Comparison of ENCODE assay signal across 13 cellular contexts in the genomic region with DNA sequence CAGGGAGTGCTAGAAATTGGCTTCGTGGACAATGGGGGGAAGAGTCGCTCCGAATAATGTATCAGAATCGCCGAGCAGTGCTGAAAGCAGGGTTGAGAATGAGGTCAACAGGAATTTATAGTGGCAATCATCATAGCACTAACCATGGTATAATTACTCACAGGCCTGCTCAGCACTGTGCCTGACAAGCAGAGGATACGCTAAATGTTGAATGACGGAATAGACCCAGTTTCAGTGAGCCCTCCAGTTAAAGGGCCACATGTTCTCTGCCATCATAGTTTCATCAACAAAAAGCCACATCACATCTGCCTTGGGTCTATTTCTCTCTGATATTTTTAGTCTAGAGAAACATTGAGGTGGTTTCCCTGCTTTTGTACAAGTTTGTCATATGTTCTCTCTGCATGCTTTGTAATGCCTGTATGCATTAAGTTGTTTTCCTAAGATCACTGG.
DNase-seq lines count a peak whose midpoint lies in the region; ATAC-seq and TF ChIP-seq lines count a peak whose summit lies in the region.
"Had no signal": no experiment of that assay in that cellular context is flagged by ENCODE, and none has a peak within 500 bp of the region (broad histone marks: within the 10 kb centered on the region; RNA-seq: fewer than 3 reads in every experiment).

No MANE protein-coding gene starts in this region.

- WGBS in transverse colon (ENCODE audit: low coverage in 1 of 2), 2 donors: 77 to 80% methylated on average over 5 to 7 of the region's 7 CpGs

- peaks cover 62% of the 10 kb centered on the region for H3K4me1 ChIP-seq in PC-3 (ENCODE audit: insufficient read depth, low read length)
- H3K4me1 ChIP-seq in transverse colon: peaks cover 0 to 11% (median 7%) of the 10 kb centered on the region in 4 donors
- H3K4me1 ChIP-seq: uterus had no signal

- in situ Hi-C loops in G401 (cut with HindIII; ENCODE audit: low sequenced_read_pairs): no loop called here
- in situ Hi-C loops in transverse colon (cut with MboI; ENCODE audit: low pct_ligation_motif_present in 1 of 4, low pct_unique_long_range_greater_than_20kb in 1 of 4, low sequenced_read_pairs in 3 of 4): loop anchor here in 1 of 4 donors (25.0 kb wide), 1 partner anchor 244 kb away; no protein-coding TSS in a partner anchor

- no peaks in the 10 kb centered on the region for H3K9me3 ChIP-seq in PC-3 (ENCODE audit: low read length)
- H3K9me3 ChIP-seq in transverse colon: no peaks in the 10 kb centered on the region
- H3K9me3 ChIP-seq: uterus had no signal

- H3K36me3 ChIP-seq in PC-3 (ENCODE audit: low read depth, low read length) (no peaks in the 10 kb centered on the region), transverse colon (no peaks in the 10 kb centered on the region)
- H3K36me3 ChIP-seq: uterus had no signal

- no peaks in the 10 kb centered on the region for H3K9me2 ChIP-seq in PC-3 (replicated peaks; ENCODE audit: low read length)

- no peak for TF ChIP-seq POLR2A in transverse colon (IDR thresholded peaks at IDR 0.05)

- peak overlapping the region; percentile 32; the same call in 1 of the 2 replicates for H2AFZ ChIP-seq in PC-3 (ENCODE audit: low read length)

- TF ChIP-seq EP300 in transverse colon (IDR thresholded peaks at IDR 0.05; ENCODE audit: low read depth): no peak

- CTCF ChIA-PET in PC-3 (lab: Charles Lee): interaction anchor here (0.7 to 1.1 kb wide), 2 partner anchors 18 to 284 kb away, joined by 3 read pairs; no protein-coding TSS in a partner anchor

- H3K9me3 Mint-ChIP-seq in progenitor cell of endocrine pancreas (ENCODE audit: low read depth): no peaks in the 10 kb centered on the region

- H3K27me3 ChIP-seq in PC-3 (ENCODE audit: low read length) (no peaks in the 10 kb centered on the region), transverse colon (no peaks in the 10 kb centered on the region)
- H3K27me3 ChIP-seq: uterus had no signal

- H3K79me2 ChIP-seq in PC-3 (ENCODE audit: low read length): no peaks in the 10 kb centered on the region

- intact Hi-C loops in PC-3 (cut with micrococcal nuclease): loop anchor here (1.0 kb wide), 1 partner anchor 21 kb away; no protein-coding TSS in a partner anchor
- intact Hi-C loops in transverse colon (cut with DNase I; ENCODE audit: low total_unique reads): no loop called here

- DNase-seq in G401 (ENCODE audit: low spot score) (peak; percentile 43), PC-3 (peak; percentile 21), epithelial cell of prostate (ENCODE audit: low read depth, low spot score) (no peak), progenitor cell of endocrine pancreas (ENCODE audit: low spot score, unreplicated experiment) (no peak), NCI-H1436 treated with DMSO at 0.1 percent for 48 hours (lab: John Stamatoyannopoulos, UW) (no peak), NCI-H748 treated with DMSO at 0.1 percent for 48 hours (lab: John Stamatoyannopoulos, UW) (no peak), mucosa of gallbladder (ENCODE audit: low spot score) (no peak), transverse colon (no peak)
- DNase-seq: central memory CD4-positive, alpha-beta T cell; DND-41; hippocampal formation; naive thymus-derived CD4-positive, alpha-beta T cell; uterus had no signal

- POLR2A ChIA-PET in PC-3 (lab: Charles Lee; ENCODE audit: unreplicated experiment): no interaction called here

- BruUV-seq in PC-3 (replicated peaks; lab: Mats Ljungman, UMichigan): no TSS peak

- no peak overlapping the region for H3K4me3 Mint-ChIP-seq in progenitor cell of endocrine pancreas (ENCODE audit: low read depth)
- H3K4me3 Mint-ChIP-seq: naive thymus-derived CD4-positive, alpha-beta T cell had no signal

- no peaks in the 10 kb centered on the region for H3K27me3 Mint-ChIP-seq in progenitor cell of endocrine pancreas

- no peaks in the 10 kb centered on the region for H4K20me1 ChIP-seq in PC-3 (ENCODE audit: low read length)

- H3K4me3 ChIP-seq in PC-3 (ENCODE audit: low read length): peak overlapping the region; percentile 49; the same call in 1 of the 2 replicates
- no peak overlapping the region for H3K4me3 ChIP-seq in transverse colon
- H3K4me3 ChIP-seq: uterus had no signal

- no peak for TF ChIP-seq CTCF in PC-3 (conservative IDR thresholded peaks at IDR 0.05; ENCODE audit: low read depth, low read length)
- no peak for TF ChIP-seq CTCF in progenitor cell of endocrine pancreas (IDR thresholded peaks at IDR 0.05; ENCODE audit: unreplicated experiment)
- TF ChIP-seq CTCF in transverse colon (IDR thresholded peaks at IDR 0.05): no peak

- H3K4me1 Mint-ChIP-seq in progenitor cell of endocrine pancreas (ENCODE audit: low read depth): peaks cover 35% of the 10 kb centered on the region

- H3K27ac Mint-ChIP-seq in progenitor cell of endocrine pancreas: peak overlapping the region; percentile 89
- H3K27ac Mint-ChIP-seq: naive thymus-derived CD4-positive, alpha-beta T cell had no signal

- peak overlapping the region; percentile 76 for H3K4me2 ChIP-seq in PC-3 (ENCODE audit: low read length)

- peak overlapping the region; percentile 69 for H3K27ac ChIP-seq in PC-3 (ENCODE audit: low read length)
- H3K27ac ChIP-seq in epithelial cell of prostate: peak overlapping the region; percentile 66
- H3K27ac ChIP-seq in transverse colon: peak overlapping the region in 2 of 4 donors; percentile 17 to 44
- H3K27ac ChIP-seq: uterus had no signal

- no peaks in the 10 kb centered on the region for H3F3A ChIP-seq in PC-3 (ENCODE audit: low read length, unreplicated experiment)

- no peak overlapping the region for H3K9ac ChIP-seq in PC-3 (ENCODE audit: low read length)

- ATAC-seq in PC-3: peak; percentile 14
- ATAC-seq: naive thymus-derived CD4-positive, alpha-beta T cell had no signal

- H3K36me3 Mint-ChIP-seq in progenitor cell of endocrine pancreas (ENCODE audit: insufficient read depth): no peaks in the 10 kb centered on the region

Comparison
In these comparisons a context has a peak if more than half of its experiments do, and no peak if none do; other contexts are left out.
1. DNase-seq: peak in G401 (single experiment) and PC-3 (single experiment); none in epithelial cell of prostate (single experiment), progenitor cell of endocrine pancreas (single experiment), NCI-H1436 treated with DMSO at 0.1 percent for 48 hours (single experiment), NCI-H748 treated with DMSO at 0.1 percent for 48 hours (single experiment), mucosa of gallbladder (single experiment) and transverse colon (single experiment).